In the genomic region with DNA sequence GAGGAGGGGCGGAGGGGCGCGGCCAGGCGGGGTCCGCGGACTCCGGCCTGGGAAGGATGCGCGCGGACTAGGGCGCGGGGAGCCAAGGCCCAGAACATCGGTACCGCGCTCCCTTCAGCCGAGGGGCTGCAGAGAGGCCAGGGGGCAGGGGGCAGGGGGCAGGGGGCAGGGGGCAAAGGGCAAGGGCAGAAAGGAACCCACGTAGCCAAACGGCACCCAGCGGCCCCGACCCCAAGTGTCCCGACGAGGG, we compare ENCODE assay signal across 7 cellular contexts. TPM values are rescaled to one million over a fixed set of nuclear protein-coding genes. Genes with fewer than 3 reads are reported as not detected.
DNase-seq lines count a peak whose midpoint lies in the region; ATAC-seq, FAIRE-seq and TF ChIP-seq lines count a peak whose summit lies in the region.

No MANE protein-coding gene starts in this region.

- H3K27ac ChIP-seq in OCI-LY3 (ENCODE audit: low read length) = peak overlapping the region; percentile 34; the same call in 1 of the 2 replicates
- peak overlapping the region; percentile 82 for H3K27ac ChIP-seq in ectodermal cell (ENCODE audit: insufficient read depth, low read depth, low read length, poor library complexity, severe bottlenecking)
- H3K27ac ChIP-seq in muscle layer of duodenum (ENCODE audit: low read length) = no peak overlapping the region

- ATAC-seq in GM18498 (IDR thresholded peaks at IDR 0.05; ENCODE audit: unreplicated experiment) = peak; percentile 30

- no peak for TF ChIP-seq CTCF in OCI-LY3 (IDR thresholded peaks at IDR 0.05; ENCODE audit: low read depth, low read length)

- peaks cover 19% of the 10 kb centered on the region for H3K4me1 ChIP-seq in OCI-LY3 (ENCODE audit: low read length)
- H3K4me1 ChIP-seq in ectodermal cell (ENCODE audit: control insufficient read depth, insufficient read depth, low read length) = peaks cover 8% of the 10 kb centered on the region
- H3K4me1 ChIP-seq in muscle layer of duodenum (ENCODE audit: control insufficient read depth in 1 of 2, insufficient read depth in 2 of 2, low read length in 2 of 2) = peaks cover 8 to 22% of the 10 kb centered on the region in 2 donors

- DNase-seq in HCEC 1CT (peak; percentile 27), midbrain (lab: John Stamatoyannopoulos, UW) (no peak), RCC 7860 (ENCODE audit: low spot score) (no peak)

- no peaks in the 10 kb centered on the region for H3K27me3 ChIP-seq in OCI-LY3 (ENCODE audit: low read depth, low read length)
- H3K27me3 ChIP-seq in ectodermal cell (ENCODE audit: control insufficient read depth, insufficient read depth, low read length, poor library complexity, severe bottlenecking) = peaks cover 16% of the 10 kb centered on the region
- H3K27me3 ChIP-seq in muscle layer of duodenum (ENCODE audit: low read depth, low read length) = peaks cover 4% of the 10 kb centered on the region

- H3K9ac ChIP-seq in OCI-LY3 (ENCODE audit: low read length) = peak overlapping the region; percentile 61

- 0% methylated on average over 22 of the region's 22 CpGs for WGBS in ectodermal cell, 2 experiments

- FAIRE-seq in RCC 7860 (lab: Jason Lieb, UNC) = no peak

- peaks cover 6% of the 10 kb centered on the region; the same call in 1 of the 2 replicates for H4K20me1 ChIP-seq in OCI-LY3 (ENCODE audit: insufficient read depth, low read length)

- peak overlapping the region; percentile 90 for H3K4me2 ChIP-seq in OCI-LY3 (ENCODE audit: low read length)

- no peaks in the 10 kb centered on the region for H3K9me3 ChIP-seq in OCI-LY3 (ENCODE audit: insufficient read depth, low read length)
- H3K9me3 ChIP-seq in ectodermal cell (ENCODE audit: control insufficient read depth, low read length) = no peaks in the 10 kb centered on the region
- H3K9me3 ChIP-seq in muscle layer of duodenum (ENCODE audit: control insufficient read depth in 1 of 2, low read length in 2 of 2) = no peaks in the 10 kb centered on the region

- no peak overlapping the region for H2AFZ ChIP-seq in OCI-LY3 (ENCODE audit: low read depth, low read length)

- H3K4me3 ChIP-seq in OCI-LY3 (ENCODE audit: low read length) (peak overlapping the region; percentile 93), ectodermal cell (ENCODE audit: insufficient read depth, low read depth, low read length) (peak overlapping the region; percentile 83), muscle layer of duodenum (ENCODE audit: low read depth in 1 of 2, low read length in 2 of 2) (peak overlapping the region; percentile 61 to 80)

- no peaks in the 10 kb centered on the region for H3K36me3 ChIP-seq in OCI-LY3 (replicated peaks; ENCODE audit: low read depth, low read length)
- H3K36me3 ChIP-seq in ectodermal cell (ENCODE audit: control insufficient read depth, insufficient read depth, low read length) = no peaks in the 10 kb centered on the region
- H3K36me3 ChIP-seq in muscle layer of duodenum (ENCODE audit: control insufficient read depth in 1 of 2, insufficient read depth in 2 of 2, low read length in 2 of 2) = no peaks in the 10 kb centered on the region

- H3K79me2 ChIP-seq in OCI-LY3 (ENCODE audit: low read length) = peaks cover 20% of the 10 kb centered on the region

RNA-seq across cellular contexts. Expression of a gene that starts 0.5 kb away (rescaled TPM):
- 19.6 TPM for polyA plus RNA-seq in ectodermal cell (2013, experiment 1 of 4)
- polyA plus RNA-seq in ectodermal cell (2013, experiment 2 of 4) = 22.0 TPM
- 15.7 TPM for polyA plus RNA-seq in ectodermal cell (2013, experiment 3 of 4)
- polyA plus RNA-seq in ectodermal cell (2013, experiment 4 of 4) = 18.4 TPM

RNA-seq across cellular contexts. Expression of a gene that starts 54.0 kb away (rescaled TPM):
- polyA plus RNA-seq in ectodermal cell (2013, experiment 1 of 4) = 7.4 TPM
- polyA plus RNA-seq in ectodermal cell (2013, experiment 2 of 4) = 10.3 TPM
- 6.8 TPM for polyA plus RNA-seq in ectodermal cell (2013, experiment 3 of 4)
- polyA plus RNA-seq in ectodermal cell (2013, experiment 4 of 4) = 8.1 TPM
